8 cellular contexts compared by ENCODE assay signal in genomic region chr19:7902796-7903243, GRCh38. TPM values are rescaled to one million over a fixed set of nuclear protein-coding genes. Genes with fewer than 3 reads are reported as not detected.
DNase-seq lines count a peak whose midpoint lies in the region; ATAC-seq, FAIRE-seq and TF ChIP-seq lines count a peak whose summit lies in the region.

No MANE protein-coding gene starts in this region.

- H3K9me3 Mint-ChIP-seq in mesothelial cell of epicardium: no peaks in the 10 kb centered on the region

- DNase-seq in BE2C (no peak), GM12878 (ENCODE audit: low read depth, low spot score) (no peak), mesothelial cell of epicardium (ENCODE audit: low spot score in 2 of 2, unreplicated experiment in 2 of 2) (no peak), H4 (ENCODE audit: low spot score) (no peak), HEK293T (ENCODE audit: extremely low spot score) (no peak)
- no peak for DNase-seq in activated CD4-positive, alpha-beta T cell treated with anti-CD3 and anti-CD28 coated beads for 1 hour
- DNase-seq in activated effector memory CD4-positive, alpha-beta T cell treated with Interleukin-2 at 50 U/mL for 16 hours: no peak

- peaks cover 36% of the 10 kb centered on the region for H3K79me2 ChIP-seq in GM12878 (ENCODE audit: control insufficient read depth, insufficient read depth, low read length)

- H3K27me3 ChIP-seq in BE2C (no peaks in the 10 kb centered on the region), GM12878 (replicated peaks in 1 of 2; ENCODE audit: control insufficient read depth in 2 of 2, insufficient read depth in 2 of 2, low read length in 1 of 2) (no peaks in the 10 kb centered on the region)

- POLR2A ChIA-PET in GM12878 (lab: Charles Lee) (interaction anchor here (0.6 to 1.6 kb wide), 5 partner anchors 18 to 265 kb away, joined by 3 to 27 read pairs (median 4); partner anchors contain the start of gene SNAPC2), HEK293T (lab: Yijun Ruan, JAX) (interaction anchor here (0.8 to 2.3 kb wide), 16 partner anchors 9 to 611 kb away, joined by 3 to 30 read pairs (median 5); partner anchors contain the start of genes LRRC8E, SNAPC2, TGFBR3L and TIMM44)

- RAD21 ChIA-PET in GM12878 (lab: Charles Lee; ENCODE audit: unreplicated experiment): interaction anchor here (0.7 to 1.6 kb wide), 6 partner anchors 18 to 335 kb away, joined by 3 to 17 read pairs (median 4); partner anchors contain the start of genes SNAPC2 and TIMM44

- H3K4me2 ChIP-seq in GM12878 (ENCODE audit: control insufficient read depth, insufficient read depth): peak overlapping the region; percentile 99

- peak overlapping the region; percentile 98 for H2AFZ ChIP-seq in GM12878 (ENCODE audit: control insufficient read depth, low read depth, low read length)

- TF ChIP-seq POLR2A in GM12878 (IDR thresholded peaks at IDR 0.05; ENCODE audit: low read depth, low read length): no peak

- H3K4me3 ChIP-seq in BE2C (ENCODE audit: low read depth, low read length) (peak overlapping the region; percentile 82), GM12878 (peak overlapping the region; percentile 62)

- no peak for TF ChIP-seq CTCF in BE2C (IDR thresholded peaks at IDR 0.05; ENCODE audit: low read depth, low read length)
- no peak for TF ChIP-seq CTCF in GM12878 (IDR thresholded peaks at IDR 0.05 in 2 of 3, conservative IDR thresholded peaks at IDR 0.05 in 1 of 3; ENCODE audit: control insufficient read depth in 2 of 3, extremely low read depth in 1 of 3, insufficient read depth in 1 of 3, low read depth in 3 of 3, low read length in 3 of 3)
- TF ChIP-seq CTCF in mesothelial cell of epicardium (IDR thresholded peaks at IDR 0.05; ENCODE audit: unreplicated experiment): no peak

- in situ Hi-C loops in GM12878 (cut with MboI): no loop called here

- BruUV-seq in GM12878 (replicated peaks; lab: Mats Ljungman, UMichigan): TSS peak; percentile 94

- H3K36me3 Mint-ChIP-seq in mesothelial cell of epicardium: peaks cover 3% of the 10 kb centered on the region

- peak overlapping the region; percentile 79 for H3K27ac ChIP-seq in GM12878 (ENCODE audit: control insufficient read depth, insufficient read depth)

- TF ChIP-seq EP300 in GM12878 (IDR thresholded peaks at IDR 0.05; ENCODE audit: borderline replicate concordance in 1 of 2, control insufficient read depth in 1 of 2, low read depth in 2 of 2, low read length in 2 of 2): no peak

- no peak for TF ChIP-seq RAD21 in GM12878 (IDR thresholded peaks at IDR 0.05; ENCODE audit: insufficient read depth, low read depth, low read length)

- H3K4me1 ChIP-seq in BE2C (no peaks in the 10 kb centered on the region), GM12878 (ENCODE audit: control insufficient read depth, insufficient read depth, low read length) (peaks cover 14% of the 10 kb centered on the region)

- no peak for FAIRE-seq in GM12878 (lab: Jason Lieb, UNC)

- intact Hi-C loops in GM12878 (cut with micrococcal nuclease; ENCODE audit: unreplicated experiment): loop anchor here (2.0 to 10.0 kb wide), 2 partner anchors 34 to 218 kb away; partner anchors contain the start of gene TRAPPC5

- CTCF ChIA-PET in GM12878 (lab: Yijun Ruan, JAX): interaction anchor here (1.2 to 3.3 kb wide), 7 partner anchors 11 to 254 kb away, joined by 4 to 13 read pairs (median 5); partner anchors contain the start of genes SNAPC2, TIMM44 and TRAPPC5
- CTCF ChIA-PET in HEK293T (lab: Yijun Ruan, JAX): interaction anchor here (0.6 to 1.2 kb wide), 3 partner anchors 18 to 142 kb away, joined by 3 to 4 read pairs (median 3); partner anchors contain the start of gene SNAPC2

- 2% methylated on average over 20 of the region's 20 CpGs for WGBS in GM12878 (ENCODE audit: insufficient coverage, insufficient replicate concordance, low lambda C conversion rate, missing lambda C conversion rate)

- peaks cover 2% of the 10 kb centered on the region for H3K27me3 Mint-ChIP-seq in mesothelial cell of epicardium (ENCODE audit: low read depth)

- peak overlapping the region; percentile 97 for H3K27ac Mint-ChIP-seq in mesothelial cell of epicardium

- H3K9me3 ChIP-seq in BE2C (no peaks in the 10 kb centered on the region), GM12878 (replicated peaks; ENCODE audit: control insufficient read depth, insufficient read depth, low read length) (no peaks in the 10 kb centered on the region)

- peak overlapping the region; percentile 80 for H3K4me3 Mint-ChIP-seq in mesothelial cell of epicardium

- H4K20me1 ChIP-seq in GM12878 (ENCODE audit: control insufficient read depth, insufficient read depth): peaks cover 9% of the 10 kb centered on the region; the same call in 1 of the 2 replicates

- H3K9ac ChIP-seq in GM12878 (ENCODE audit: control insufficient read depth, insufficient read depth, low read length): peak overlapping the region; percentile 88

- H3K4me1 Mint-ChIP-seq in mesothelial cell of epicardium: peaks cover 20% of the 10 kb centered on the region

- H3K36me3 ChIP-seq in BE2C: peaks cover 6% of the 10 kb centered on the region
- H3K36me3 ChIP-seq in GM12878 (ENCODE audit: control insufficient read depth in 2 of 2, insufficient read depth in 2 of 2, low read length in 1 of 2): 0 out of 4 replicates have a peak, but pooled peaks cover 0 to 2% of the 10 kb centered on the region in 2 experiments

- peak; percentile 4 for ATAC-seq in HG03432 (IDR thresholded peaks at IDR 0.05; ENCODE audit: unreplicated experiment)
- no peak for ATAC-seq in GM12878

- SMC1A ChIA-PET in GM12878 (lab: Charles Lee; ENCODE audit: uncharacterized antibody, unreplicated experiment): interaction anchor here (1.2 kb wide), 1 partner anchor 18 kb away, joined by 13 read pairs; the partner anchor contains the start of gene SNAPC2

RNA-seq across cellular contexts. Expression of gene MAP2K7, which starts 0.9 kb away (rescaled TPM):
- polyA plus RNA-seq in BE2C (2012; ENCODE audit: insufficient read depth, insufficient read length, low read depth): 86.4 TPM
- total RNA-seq in GM12878 (2013; cell fraction: nucleolus; rRNA removed): 19.3 and 24.7 TPM in 2 replicates
- total RNA-seq in GM12878 (2014; rRNA removed): 9.7 and 13.4 TPM in 2 replicates
- 4.8 and 5.5 TPM in 2 replicates for total RNA-seq in GM12878 (2014; rRNA removed; fragmentation: Illumina TruSeq; extraction: Trizol)
- total RNA-seq in GM12878 (2021): 30.6 and 32.2 TPM in 2 replicates
- polyA plus RNA-seq in GM12878 (2011; ENCODE audit: low read depth): 7.9 TPM
- polyA plus RNA-seq in GM12878 (2011; rRNA removed): 5.6 and 9.0 TPM in 2 replicates
- 10.8 and 18.3 TPM in 2 replicates for polyA plus RNA-seq in GM12878 (2011; cell fraction: cytosol; rRNA removed)
- polyA plus RNA-seq in GM12878 (2011; cell fraction: nucleus; rRNA removed): 37.2 and 41.6 TPM in 2 replicates
- polyA plus RNA-seq in GM12878 (2012): 20.1 and 27.9 TPM in 2 replicates
- 4.2 and 8.0 TPM in 2 replicates for polyA plus RNA-seq in GM12878 (2014; fragmentation: Illumina TruSeq; extraction: Trizol)
- polyA plus RNA-seq in GM12878 (2014; fragmentation: Nextera tagmentation; extraction: Ambion mirVana): under 1 TPM; 0.34 to 0.95 TPM
- polyA plus RNA-seq in GM12878 (2014; rRNA removed): 25.9 and 31.2 TPM in 2 replicates
- 1 to 10 TPM; 3.5 to 4.5 TPM for polyA plus RNA-seq in GM12878 (2016; fragmentation: Nextera tagmentation; extraction: Ambion mirVana)
- polyA minus RNA-seq in GM12878 (2011; rRNA and poly(A)+ RNA removed): 5.4 and 11.6 TPM in 2 replicates
- polyA minus RNA-seq in GM12878 (2011; cell fraction: cytosol; rRNA and poly(A)+ RNA removed): 6.0 and 10.7 TPM in 2 replicates
- 9.4 and 11.8 TPM in 2 replicates for polyA minus RNA-seq in GM12878 (2011; cell fraction: nucleus; rRNA and poly(A)+ RNA removed)
- total RNA-seq in mesothelial cell of epicardium: 52.1 to 55.6 TPM (median 52.2 TPM) in 3 replicates
- total RNA-seq in H4 (2014; rRNA removed; shearing (Covaris generic)): 2.9 and 4.2 TPM in 2 replicates

RNA-seq across cellular contexts. Expression of gene TGFBR3L, which starts 11.8 kb away (rescaled TPM):
- polyA plus RNA-seq in BE2C (2012; ENCODE audit: insufficient read depth, insufficient read length, low read depth): 20.0 TPM
- not detected in 2 replicates for total RNA-seq in GM12878 (2013; cell fraction: nucleolus; rRNA removed)
- total RNA-seq in GM12878 (2014; rRNA removed) (not detected in 2 replicates), GM12878 (2014; rRNA removed; fragmentation: Illumina TruSeq; extraction: Trizol) (not detected in 2 replicates), GM12878 (2021) (0.16 and 0.23 TPM in 2 replicates), mesothelial cell of epicardium (1.2 to 1.7 TPM (median 1.2 TPM) in 3 replicates)
- polyA plus RNA-seq in GM12878 (2011; ENCODE audit: low read depth): not detected
- polyA plus RNA-seq in GM12878 (2011; rRNA removed) (not detected in 2 replicates), GM12878 (2014; fragmentation: Illumina TruSeq; extraction: Trizol) (not detected in 2 replicates), GM12878 (2014; fragmentation: Nextera tagmentation; extraction: Ambion mirVana) (not detected), GM12878 (2014; rRNA removed) (0.55 TPM in 1 of 2 replicates, not detected in the other), GM12878 (2016; fragmentation: Nextera tagmentation; extraction: Ambion mirVana) (under 1 TPM in 1 of 2 experiments, not detected in 1; 0.20 TPM)
- polyA plus RNA-seq in GM12878 (2011; cell fraction: cytosol; rRNA removed): 0.15 TPM in 1 of 2 replicates, not detected in the other
- 0.09 and 0.15 TPM in 2 replicates for polyA plus RNA-seq in GM12878 (2011; cell fraction: nucleus; rRNA removed)
- 0.15 TPM in 1 of 2 replicates, not detected in the other for polyA plus RNA-seq in GM12878 (2012)
- polyA minus RNA-seq in GM12878 (2011; rRNA and poly(A)+ RNA removed): not detected in 2 replicates
- polyA minus RNA-seq in GM12878 (2011; cell fraction: cytosol; rRNA and poly(A)+ RNA removed): not detected in 2 replicates
- polyA minus RNA-seq in GM12878 (2011; cell fraction: nucleus; rRNA and poly(A)+ RNA removed): 1.2 TPM in 1 of 2 replicates, not detected in the other
- total RNA-seq in H4 (2014; rRNA removed; shearing (Covaris generic)): not detected in 2 replicates

RNA-seq across cellular contexts. Expression of gene LRRC8E, which starts 14.5 kb away (rescaled TPM):
- 0.45 TPM for polyA plus RNA-seq in BE2C (2012; ENCODE audit: insufficient read depth, insufficient read length, low read depth)
- total RNA-seq in GM12878 (2013; cell fraction: nucleolus; rRNA removed): not detected in 2 replicates
- total RNA-seq in GM12878 (2014; rRNA removed) (not detected in 2 replicates), GM12878 (2014; rRNA removed; fragmentation: Illumina TruSeq; extraction: Trizol) (not detected in 2 replicates), GM12878 (2021) (0.16 TPM in 1 of 2 replicates, not detected in the other), mesothelial cell of epicardium (4.3 to 5.2 TPM (median 4.9 TPM) in 3 replicates)
- polyA plus RNA-seq in GM12878 (2011; ENCODE audit: low read depth): 0.05 TPM
- polyA plus RNA-seq in GM12878 (2011; rRNA removed) (0.04 TPM in 1 of 2 replicates, not detected in the other), GM12878 (2014; fragmentation: Illumina TruSeq; extraction: Trizol) (not detected in 2 replicates), GM12878 (2014; fragmentation: Nextera tagmentation; extraction: Ambion mirVana) (not detected), GM12878 (2014; rRNA removed) (0.11 and 0.32 TPM in 2 replicates), GM12878 (2016; fragmentation: Nextera tagmentation; extraction: Ambion mirVana) (under 1 TPM in 1 of 2 experiments, not detected in 1; 0.25 TPM)
- polyA plus RNA-seq in GM12878 (2011; cell fraction: cytosol; rRNA removed): not detected in 2 replicates
- not detected in 2 replicates for polyA plus RNA-seq in GM12878 (2011; cell fraction: nucleus; rRNA removed)
- 0.20 TPM in 1 of 2 replicates, not detected in the other for polyA plus RNA-seq in GM12878 (2012)
- polyA minus RNA-seq in GM12878 (2011; rRNA and poly(A)+ RNA removed): not detected in 2 replicates
- not detected in 2 replicates for polyA minus RNA-seq in GM12878 (2011; cell fraction: cytosol; rRNA and poly(A)+ RNA removed)
- polyA minus RNA-seq in GM12878 (2011; cell fraction: nucleus; rRNA and poly(A)+ RNA removed): 0.10 and 1.1 TPM in 2 replicates
- total RNA-seq in H4 (2014; rRNA removed; shearing (Covaris generic)): 2.4 and 2.6 TPM in 2 replicates

RNA-seq across cellular contexts. Expression of gene SNAPC2, which starts 17.3 kb away (rescaled TPM):
- 81.2 TPM for polyA plus RNA-seq in BE2C (2012; ENCODE audit: insufficient read depth, insufficient read length, low read depth)
- 2.5 and 3.5 TPM in 2 replicates for total RNA-seq in GM12878 (2013; cell fraction: nucleolus; rRNA removed)
- total RNA-seq in GM12878 (2014; rRNA removed) (16.0 and 16.8 TPM in 2 replicates), GM12878 (2014; rRNA removed; fragmentation: Illumina TruSeq; extraction: Trizol) (5.1 and 7.0 TPM in 2 replicates), GM12878 (2021) (17.6 and 20.8 TPM in 2 replicates), mesothelial cell of epicardium (15.6 to 16.8 TPM (median 16.3 TPM) in 3 replicates)
- polyA plus RNA-seq in GM12878 (2011; ENCODE audit: low read depth): 3.1 TPM
- polyA plus RNA-seq in GM12878 (2011; rRNA removed) (3.6 and 9.2 TPM in 2 replicates), GM12878 (2014; fragmentation: Illumina TruSeq; extraction: Trizol) (0.86 and 5.4 TPM in 2 replicates), GM12878 (2014; fragmentation: Nextera tagmentation; extraction: Ambion mirVana) (1 to 10 TPM in 1 of 2 experiments, under 1 TPM in 1; 0.19 to 1.0 TPM), GM12878 (2014; rRNA removed) (17.7 and 18.3 TPM in 2 replicates), GM12878 (2016; fragmentation: Nextera tagmentation; extraction: Ambion mirVana) (10 to 100 TPM; 15.9 to 19.7 TPM)
- polyA plus RNA-seq in GM12878 (2011; cell fraction: cytosol; rRNA removed): 11.9 and 19.3 TPM in 2 replicates
- 16.3 and 18.2 TPM in 2 replicates for polyA plus RNA-seq in GM12878 (2011; cell fraction: nucleus; rRNA removed)
- 14.8 and 15.4 TPM in 2 replicates for polyA plus RNA-seq in GM12878 (2012)
- 2.9 and 9.8 TPM in 2 replicates for polyA minus RNA-seq in GM12878 (2011; rRNA and poly(A)+ RNA removed)
- 7.2 and 7.3 TPM in 2 replicates for polyA minus RNA-seq in GM12878 (2011; cell fraction: cytosol; rRNA and poly(A)+ RNA removed)
- 4.7 and 6.4 TPM in 2 replicates for polyA minus RNA-seq in GM12878 (2011; cell fraction: nucleus; rRNA and poly(A)+ RNA removed)
- 23.5 and 27.0 TPM in 2 replicates for total RNA-seq in H4 (2014; rRNA removed; shearing (Covaris generic))

RNA-seq across cellular contexts. Expression of gene CTXN1, which starts 23.1 kb away (rescaled TPM):
- polyA plus RNA-seq in BE2C (2012; ENCODE audit: insufficient read depth, insufficient read length, low read depth): 185 TPM
- total RNA-seq in GM12878 (2013; cell fraction: nucleolus; rRNA removed): not detected in 2 replicates
- total RNA-seq in GM12878 (2014; rRNA removed) (0.11 and 0.23 TPM in 2 replicates), GM12878 (2014; rRNA removed; fragmentation: Illumina TruSeq; extraction: Trizol) (not detected in 2 replicates), GM12878 (2021) (1.0 and 1.1 TPM in 2 replicates), mesothelial cell of epicardium (50.5 to 53.6 TPM (median 51.2 TPM) in 3 replicates)
- not detected for polyA plus RNA-seq in GM12878 (2011; ENCODE audit: low read depth)
- polyA plus RNA-seq in GM12878 (2011; rRNA removed) (not detected in 2 replicates), GM12878 (2014; fragmentation: Illumina TruSeq; extraction: Trizol) (0.04 TPM in 1 of 2 replicates, not detected in the other), GM12878 (2014; fragmentation: Nextera tagmentation; extraction: Ambion mirVana) (not detected), GM12878 (2014; rRNA removed) (0.33 and 0.84 TPM in 2 replicates), GM12878 (2016; fragmentation: Nextera tagmentation; extraction: Ambion mirVana) (under 1 TPM; 0.43 to 0.57 TPM)
- polyA plus RNA-seq in GM12878 (2011; cell fraction: cytosol; rRNA removed): 0.15 and 0.32 TPM in 2 replicates
- 0.28 and 0.69 TPM in 2 replicates for polyA plus RNA-seq in GM12878 (2011; cell fraction: nucleus; rRNA removed)
- polyA plus RNA-seq in GM12878 (2012): 0.17 and 0.49 TPM in 2 replicates
- polyA minus RNA-seq in GM12878 (2011; rRNA and poly(A)+ RNA removed): not detected in 2 replicates
- polyA minus RNA-seq in GM12878 (2011; cell fraction: cytosol; rRNA and poly(A)+ RNA removed): 1.7 TPM in 1 of 2 replicates, not detected in the other
- not detected in 2 replicates for polyA minus RNA-seq in GM12878 (2011; cell fraction: nucleus; rRNA and poly(A)+ RNA removed)
- total RNA-seq in H4 (2014; rRNA removed; shearing (Covaris generic)): 3.6 and 11.5 TPM in 2 replicates
